ENCODE assay signal across 1 cellular context in genomic region chr1:160400284-160400645, GRCh38.
TF ChIP-seq lines count a peak whose summit lies in the region.

Gene VANGL2 (plus strand): TSS chr1:160400564. CDS start chr1:160415838, 15,274 bp downstream.

TF ChIP-seq in HepG2, 621 proteins besides CTCF, POLR2A, EP300 and RAD21 (continued from another document):
- TF ChIP-seq SRSF1 (optimal IDR thresholded peaks at IDR 0.05; ENCODE audit: low read depth, low read length), result peak; percentile 100
- TF ChIP-seq TGIF2 (CRISPR knock-in tag; IDR thresholded peaks at IDR 0.05), result no peak
- TF ChIP-seq FOXP4 (CRISPR knock-in tag; IDR thresholded peaks at IDR 0.05), result no peak
- 0 out of 2 replicates have a peak, but pooled peaks have one; percentile 20 for TF ChIP-seq KDM4B (CRISPR knock-in tag; IDR thresholded peaks at IDR 0.05)
- TF ChIP-seq GABPB1 (CRISPR knock-in tag; IDR thresholded peaks at IDR 0.05), result peak; percentile 43; the same call in 1 of the 2 replicates
- peak; percentile 30; the same call in 1 of the 2 replicates for TF ChIP-seq PATZ1 (CRISPR knock-in tag; IDR thresholded peaks at IDR 0.05)
- TF ChIP-seq ZNF768 (CRISPR knock-in tag; IDR thresholded peaks at IDR 0.05), result peak; percentile 28; the same call in 1 of the 2 replicates
